ENCODE assay signal across 8 cellular contexts in genomic region chr3:174355505-174355904, GRCh38.
DNase-seq lines count a peak whose midpoint lies in the region; ATAC-seq and TF ChIP-seq lines count a peak whose summit lies in the region.

No MANE protein-coding gene starts in this region.

- ATAC-seq in HG03521 (IDR thresholded peaks at IDR 0.05; ENCODE audit: unreplicated experiment) (no peak), GM21367 (IDR thresholded peaks at IDR 0.05; ENCODE audit: unreplicated experiment) (no peak), left ventricle myocardium superior (no peak)

- WGBS in lower leg skin, 2 donors = 21 to 24% methylated on average over 1 of the region's 1 CpG

- DNase-seq in DMS153 treated with DMSO at 0.1 percent for 48 hours (lab: John Stamatoyannopoulos, UW; ENCODE audit: unreplicated experiment) = peak; percentile 23
- DNase-seq in SK-N-DZ (ENCODE audit: low spot score) = peak; percentile 68
- DNase-seq in left kidney (ENCODE audit: low read depth, low spot score) = peak; percentile 23
- no peak for DNase-seq in left ventricle myocardium superior
- no peak for DNase-seq in lower leg skin (ENCODE audit: low spot score in 2 of 2)

- H3K4me3 ChIP-seq in lower leg skin (ENCODE audit: low read depth, poor library complexity, severe bottlenecking) = no peak overlapping the region

- TF ChIP-seq CTCF in lower leg skin (IDR thresholded peaks at IDR 0.05) = no peak

- no peak for TF ChIP-seq POLR2A in lower leg skin (IDR thresholded peaks at IDR 0.05)

- TF ChIP-seq EP300 in Ishikawa (IDR thresholded peaks at IDR 0.05; ENCODE audit: borderline replicate concordance) = no peak

- peak; percentile 61 for TF ChIP-seq RAD21 in Ishikawa (IDR thresholded peaks at IDR 0.05; ENCODE audit: low read depth)

- intact Hi-C loops in left ventricle myocardium superior (cut with micrococcal nuclease) = no loop called here
- intact Hi-C loops in lower leg skin (cut with DNase I; ENCODE audit: low total_unique reads) = no loop called here

TF ChIP-seq in Ishikawa, 13 proteins besides CTCF, POLR2A, EP300 and RAD21:
- TF ChIP-seq USF1 (IDR thresholded peaks at IDR 0.05) (no peak), TEAD4 (IDR thresholded peaks at IDR 0.05) (no peak), YY1 (IDR thresholded peaks at IDR 0.05; ENCODE audit: low read depth) (no peak), EGR1 (IDR thresholded peaks at IDR 0.05) (no peak), NFIC (IDR thresholded peaks at IDR 0.05) (no peak), MAX (IDR thresholded peaks at IDR 0.05) (no peak), CREB1 (IDR thresholded peaks at IDR 0.05; ENCODE audit: low read depth) (no peak), ZBTB7A (IDR thresholded peaks at IDR 0.05; ENCODE audit: low read depth) (no peak), FOXM1 (IDR thresholded peaks at IDR 0.05; ENCODE audit: borderline replicate concordance, low read depth) (no peak), REST (IDR thresholded peaks at IDR 0.05; ENCODE audit: low read depth) (no peak), TAF1 (IDR thresholded peaks at IDR 0.05; ENCODE audit: low read depth) (no peak), TCF12 (IDR thresholded peaks at IDR 0.05; ENCODE audit: low read depth) (no peak), CEBPB (IDR thresholded peaks at IDR 0.05) (no peak)

Comparison
In these comparisons a context has a peak if more than half of its experiments do, and no peak if none do; other contexts are left out.
1. DNase-seq: peak in DMS153 treated with DMSO at 0.1 percent for 48 hours (single experiment), SK-N-DZ (single experiment) and left kidney (single experiment); none in left ventricle myocardium superior (single experiment) and lower leg skin (0 of 2).